ENCODE assay signal across 14 cellular contexts in the genomic region with DNA sequence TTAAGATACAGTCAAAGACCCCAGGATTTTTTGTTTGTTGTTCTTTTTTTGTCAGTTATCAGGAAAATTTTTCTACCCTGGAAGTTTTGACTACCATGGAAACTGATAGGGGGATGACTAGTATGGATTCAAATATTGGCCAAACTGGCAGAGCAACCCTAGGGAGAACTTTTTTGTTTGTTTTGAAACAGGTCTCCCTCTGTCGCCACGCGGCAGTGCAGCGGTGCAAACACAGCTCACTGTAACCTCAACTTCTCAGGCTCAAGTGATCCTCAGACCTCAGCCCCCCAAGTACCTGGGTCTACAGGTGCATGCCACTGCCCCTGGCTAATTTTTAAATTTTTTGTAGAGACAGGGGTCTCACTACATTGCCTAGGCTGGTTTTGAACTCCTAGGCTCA. TPM values are rescaled to one million over a fixed set of nuclear protein-coding genes. Genes with fewer than 3 reads are reported as not detected.
A peak's percentile ranks its signal among the peaks of the same experiment; 100 is the strongest.
DNase-seq lines count a peak whose midpoint lies in the region; ATAC-seq and TF ChIP-seq lines count a peak whose summit lies in the region.
"Had no signal": no experiment of that assay in that cellular context is flagged by ENCODE, and none has a peak within 500 bp of the region (broad histone marks: within the 10 kb centered on the region; RNA-seq: fewer than 3 reads in every experiment).

No MANE protein-coding gene starts in this region.

- no peak overlapping the region for H3K4me3 Mint-ChIP-seq in activated CD4-positive, alpha-beta T cell treated with anti-CD3 and anti-CD28 coated beads for 36 hours

- no peak for DNase-seq in activated CD4-positive, alpha-beta T cell treated with anti-CD3 and anti-CD28 coated beads for 36 hours
- DNase-seq in activated CD4-positive, alpha-beta T cell treated with anti-CD3 and anti-CD28 coated beads, Interleukin-2, amount 50 U/mL, for 1 hour: no peak
- DNase-seq in LNCaP clone FGC (ENCODE audit: low read depth) (peak; percentile 80), brain microvascular endothelial cell (no peak), osteoblast (ENCODE audit: insufficient read length, low spot score, missing footprints) (no peak), NCI-H2171 (lab: John Stamatoyannopoulos, UW) (no peak)
- DNase-seq: Kasumi-1, NCI-H187, NCI-H748 treated with DMSO at 0.1 percent for 48 hours, T-helper 9 cell had no signal

- H3K27me3 ChIP-seq in brain microvascular endothelial cell (replicated peaks): no peaks in the 10 kb centered on the region
- no peaks in the 10 kb centered on the region for H3K27me3 ChIP-seq in osteoblast (ENCODE audit: insufficient read depth, low read length)
- H3K27me3 ChIP-seq: neutrophil had no signal

- no peaks in the 10 kb centered on the region for H3K9me3 ChIP-seq in osteoblast (ENCODE audit: low read depth, low read length)
- H3K9me3 ChIP-seq: neutrophil had no signal

- intact Hi-C loops in activated CD4-positive, alpha-beta T cell treated with anti-CD3 and anti-CD28 coated beads for 36 hours (cut with DNase I, micrococcal nuclease): loop anchor here (2.0 to 5.0 kb wide), 5 partner anchors 62 to 401 kb away; a partner anchor contains a TSS

- peak overlapping the region; percentile 67 for H3K27ac Mint-ChIP-seq in activated CD4-positive, alpha-beta T cell treated with anti-CD3 and anti-CD28 coated beads for 36 hours

- no peak overlapping the region for H2AFZ ChIP-seq in osteoblast (ENCODE audit: low read length)

- in situ Hi-C loops in brain microvascular endothelial cell (cut with HindIII; ENCODE audit: low pct_ligation_motif_present, low sequenced_read_pairs): no loop called here

- peaks cover 12% of the 10 kb centered on the region for H3K36me3 Mint-ChIP-seq in activated CD4-positive, alpha-beta T cell treated with anti-CD3 and anti-CD28 coated beads for 36 hours (ENCODE audit: low read depth)

- H3K4me3 ChIP-seq in LNCaP clone FGC (ENCODE audit: low read depth, low read length): no peak overlapping the region
- no peak overlapping the region for H3K4me3 ChIP-seq in brain microvascular endothelial cell (ENCODE audit: low read depth, low read length)
- H3K4me3 ChIP-seq in osteoblast (ENCODE audit: insufficient read depth, low read length): no peak overlapping the region

- H3K4me1 ChIP-seq in osteoblast (ENCODE audit: insufficient read depth, low read length): peaks cover 46% of the 10 kb centered on the region

- peaks cover 39% of the 10 kb centered on the region for H3K4me1 Mint-ChIP-seq in activated CD4-positive, alpha-beta T cell treated with anti-CD3 and anti-CD28 coated beads for 36 hours

- H3K9me3 Mint-ChIP-seq in activated CD4-positive, alpha-beta T cell treated with anti-CD3 and anti-CD28 coated beads for 36 hours (ENCODE audit: low read depth): no peaks in the 10 kb centered on the region
- H3K9me3 Mint-ChIP-seq: central memory CD8-positive, alpha-beta T cell had no signal

- ATAC-seq in activated CD4-positive, alpha-beta T cell treated with anti-CD3 and anti-CD28 coated beads for 36 hours: no peak
- ATAC-seq in GM21723 (IDR thresholded peaks at IDR 0.05; ENCODE audit: unreplicated experiment): no peak
- ATAC-seq in GM21360 (IDR thresholded peaks at IDR 0.05; ENCODE audit: unreplicated experiment): no peak

- POLR2A ChIA-PET in activated CD4-positive, alpha-beta T cell treated with anti-CD3 and anti-CD28 coated beads for 36 hours (lab: Charles Lee): interaction anchor here (0.7 kb wide), 1 partner anchor 1909 kb away, joined by 6 read pairs; no protein-coding TSS in a partner anchor

- H3K27ac ChIP-seq in brain microvascular endothelial cell (peak overlapping the region; percentile 88), osteoblast (ENCODE audit: low read depth, low read length) (peak overlapping the region; percentile 84)

- peak overlapping the region; percentile 11 for H3K4me2 ChIP-seq in osteoblast (ENCODE audit: insufficient read depth, low read length)

- peaks cover 47% of the 10 kb centered on the region for H3K36me3 ChIP-seq in brain microvascular endothelial cell (replicated peaks)
- H3K36me3 ChIP-seq in osteoblast (ENCODE audit: insufficient read depth, low read length): peaks cover 66% of the 10 kb centered on the region
- H3K36me3 ChIP-seq: neutrophil had no signal

- peaks cover 17% of the 10 kb centered on the region for H4K20me1 ChIP-seq in osteoblast (ENCODE audit: insufficient read depth, low read length)

- CTCF ChIA-PET in activated CD4-positive, alpha-beta T cell treated with anti-CD3 and anti-CD28 coated beads for 36 hours (lab: Charles Lee): interaction anchor here (0.6 kb wide), 2 partner anchors 11 to 703 kb away, joined by 4 to 5 read pairs; no protein-coding TSS in a partner anchor

- TF ChIP-seq CTCF in LNCaP clone FGC (IDR thresholded peaks at IDR 0.05; ENCODE audit: control insufficient read depth, extremely low read depth, insufficient read depth) (peak; percentile 41), brain microvascular endothelial cell (IDR thresholded peaks at IDR 0.05; ENCODE audit: low read depth, low read length, missing control alignments) (no peak), osteoblast (IDR thresholded peaks at IDR 0.05; ENCODE audit: extremely low read depth, low read depth, low read length) (no peak)

- H3K27me3 Mint-ChIP-seq in activated CD4-positive, alpha-beta T cell treated with anti-CD3 and anti-CD28 coated beads for 36 hours: no peaks in the 10 kb centered on the region
- H3K27me3 Mint-ChIP-seq: central memory CD8-positive, alpha-beta T cell had no signal

- peaks cover 86% of the 10 kb centered on the region for H3K79me2 ChIP-seq in osteoblast (ENCODE audit: insufficient read depth, low read length)

RNA-seq across cellular contexts. Expression of a gene that starts 46.6 kb away (rescaled TPM):
- total RNA-seq in activated CD4-positive, alpha-beta T cell treated with anti-CD3 and anti-CD28 coated beads for 36 hours: 10 to 100 TPM; 29.4 TPM
- 34.2 and 44.2 TPM in 2 replicates for total RNA-seq in osteoblast
